In genomic region chr13:51607165-51607564, GRCh38 we compare ENCODE assay signal across 27 cellular contexts. TPM values are rescaled to one million over a fixed set of nuclear protein-coding genes. Genes with fewer than 3 reads are reported as not detected.
A peak's percentile ranks its signal among the peaks of the same experiment; 100 is the strongest.
DNase-seq lines count a peak whose midpoint lies in the region; ATAC-seq, FAIRE-seq and TF ChIP-seq lines count a peak whose summit lies in the region.
"Had no signal": no experiment of that assay in that cellular context is flagged by ENCODE, and none has a peak within 500 bp of the region (broad histone marks: within the 10 kb centered on the region; RNA-seq: fewer than 3 reads in every experiment).

No MANE protein-coding gene starts in this region.

- intact Hi-C loops in A673 (cut with micrococcal nuclease; ENCODE audit: unreplicated experiment), result no loop called here
- intact Hi-C loops in lower lobe of right lung (cut with DNase I), result no loop called here

- H3K4me1 Mint-ChIP-seq in stimulated activated memory B cell treated with anti-CD40 and anti-IgM and Interleukin-4, amounts not matched to agents 10 μg/mL and 1 μg/mL and 100 μg/mL, for 72 hours, result peaks cover 63% of the 10 kb centered on the region

- no peaks in the 10 kb centered on the region for H3K27me3 Mint-ChIP-seq in stimulated activated memory B cell treated with anti-CD40 and anti-IgM and Interleukin-4, amounts not matched to agents 10 μg/mL and 1 μg/mL and 100 μg/mL, for 72 hours
- H3K27me3 Mint-ChIP-seq: CD4-positive, alpha-beta T cell had no signal

- CTCF ChIA-PET in A673 (lab: Charles Lee), result no interaction called here

- H3K36me3 ChIP-seq in A673 (ENCODE audit: insufficient read depth, low read length, poor library complexity, severe bottlenecking), result peaks cover 4% of the 10 kb centered on the region
- no peaks in the 10 kb centered on the region for H3K36me3 ChIP-seq in lower lobe of right lung
- H3K36me3 ChIP-seq: BLaER1 had no signal

- FAIRE-seq in GM12892 (lab: Jason Lieb, UNC), result peak; percentile 14
- FAIRE-seq in HTR-8/SVneo (lab: Jason Lieb, UNC), result no peak
- FAIRE-seq: D721Med, GM12891, GM19239, RCC 7860 had no signal

- no peaks in the 10 kb centered on the region for H3K27me3 ChIP-seq in A673 (replicated peaks; ENCODE audit: insufficient read depth, low read depth, low read length, poor library complexity)
- no peaks in the 10 kb centered on the region for H3K27me3 ChIP-seq in lower lobe of right lung (ENCODE audit: low read depth)
- H3K27me3 ChIP-seq: BLaER1 had no signal

- ATAC-seq in lower lobe of right lung (peak; percentile 76 to 93), GM18873 (IDR thresholded peaks at IDR 0.05; ENCODE audit: low FRiP score, unreplicated experiment) (no peak)
- no peak for ATAC-seq in stimulated activated memory B cell treated with anti-CD40 and anti-IgM and Interleukin-4, amounts not matched to agents 10 μg/mL and 1 μg/mL and 100 μg/mL, for 72 hours
- ATAC-seq: HCT116 had no signal

- H3K9me3 Mint-ChIP-seq in stimulated activated memory B cell treated with anti-CD40 and anti-IgM and Interleukin-4, amounts not matched to agents 10 μg/mL and 1 μg/mL and 100 μg/mL, for 72 hours, result peaks cover 2% of the 10 kb centered on the region
- H3K9me3 Mint-ChIP-seq: CD4-positive, alpha-beta T cell had no signal

- no peak for DNase-seq in A673 (ENCODE audit: low spot score)
- DNase-seq in GM12892 (ENCODE audit: insufficient read length), result no peak
- DNase-seq in lower lobe of right lung, result no peak
- no peak for DNase-seq in UCSD-AML1 (lab: John Stamatoyannopoulos, UW; ENCODE audit: unreplicated experiment)
- DNase-seq in HTR-8/SVneo (ENCODE audit: insufficient read length, low spot score), result no peak
- DNase-seq: 8988T; CD4-positive, alpha-beta T cell; DMS53; EL; GDM1; NCI-H1092 treated with DMSO at 0.1 percent for 48 hours; NCI-H1436; NCI-H187; NCI-H2081 treated with DMSO at 0.1 percent for 48 hours; NCI-H446; NCI-H524 treated with DMSO at 0.1 percent for 48 hours; NCI-H82; SIG-M5 had no signal

- no peak overlapping the region for H3K4me3 Mint-ChIP-seq in stimulated activated memory B cell treated with anti-CD40 and anti-IgM and Interleukin-4, amounts not matched to agents 10 μg/mL and 1 μg/mL and 100 μg/mL, for 72 hours
- H3K4me3 Mint-ChIP-seq: CD4-positive, alpha-beta T cell had no signal

- no peak for TF ChIP-seq POLR2A in GM12892 (IDR thresholded peaks at IDR 0.05; ENCODE audit: low read depth, low read length)

- H3K9me3 ChIP-seq in A673 (ENCODE audit: low read depth, low read length, poor library complexity, severe bottlenecking), result peaks cover 5% of the 10 kb centered on the region
- H3K9me3 ChIP-seq in lower lobe of right lung, result no peaks in the 10 kb centered on the region

- H3K4me1 ChIP-seq in A673 (ENCODE audit: insufficient read depth, low read length, poor library complexity, severe bottlenecking), result peaks cover 53% of the 10 kb centered on the region
- H3K4me1 ChIP-seq in lower lobe of right lung, result peaks cover 17% of the 10 kb centered on the region

- POLR2A ChIA-PET in A673 (lab: Charles Lee; ENCODE audit: low non-redundant PET), result no interaction called here

- peak overlapping the region; percentile 1 for H3K27ac ChIP-seq in A673 (ENCODE audit: low read depth, low read length, poor library complexity, severe bottlenecking)
- H3K27ac ChIP-seq in lower lobe of right lung, result no peak overlapping the region
- H3K27ac ChIP-seq: BLaER1, SK-N-MC had no signal

- H3K36me3 Mint-ChIP-seq in stimulated activated memory B cell treated with anti-CD40 and anti-IgM and Interleukin-4, amounts not matched to agents 10 μg/mL and 1 μg/mL and 100 μg/mL, for 72 hours, result peaks cover 12% of the 10 kb centered on the region

- H3K27ac Mint-ChIP-seq in stimulated activated memory B cell treated with anti-CD40 and anti-IgM and Interleukin-4, amounts not matched to agents 10 μg/mL and 1 μg/mL and 100 μg/mL, for 72 hours, result peak overlapping the region; percentile 33
- H3K27ac Mint-ChIP-seq: CD4-positive, alpha-beta T cell had no signal

- TF ChIP-seq CTCF in A673 (conservative IDR thresholded peaks at IDR 0.05; ENCODE audit: low read depth, low read length) (no peak), lower lobe of right lung (IDR thresholded peaks at IDR 0.05) (no peak)

- H3K4me3 ChIP-seq in A673 (ENCODE audit: low read depth, low read length, poor library complexity, severe bottlenecking), result no peak overlapping the region
- no peak overlapping the region for H3K4me3 ChIP-seq in lower lobe of right lung
- H3K4me3 ChIP-seq: BLaER1, SK-N-MC had no signal

- no TSS peak for BruUV-seq in A673 (replicated peaks; lab: Mats Ljungman, UMichigan)

RNA-seq across cellular contexts. Expression of gene WDFY2, which starts 22.9 kb away (rescaled TPM):
- total RNA-seq in A673 (2021) (45.5 and 50.3 TPM in 2 replicates), lower lobe of right lung (16.6 TPM)
- polyA plus RNA-seq in GM12892 (2012; ENCODE audit: missing spikeins), result 5.0 TPM

Comparison
In these comparisons a context has a peak if more than half of its experiments do, and no peak if none do; other contexts are left out.
1. ATAC-seq: peak in lower lobe of right lung (2 of 2); none in stimulated activated memory B cell treated with anti-CD40 and anti-IgM and Interleukin-4, amounts not matched to agents 10 μg/mL and 1 μg/mL and 100 μg/mL, for 72 hours (single experiment) and GM18873 (single experiment).